In the genomic region with DNA sequence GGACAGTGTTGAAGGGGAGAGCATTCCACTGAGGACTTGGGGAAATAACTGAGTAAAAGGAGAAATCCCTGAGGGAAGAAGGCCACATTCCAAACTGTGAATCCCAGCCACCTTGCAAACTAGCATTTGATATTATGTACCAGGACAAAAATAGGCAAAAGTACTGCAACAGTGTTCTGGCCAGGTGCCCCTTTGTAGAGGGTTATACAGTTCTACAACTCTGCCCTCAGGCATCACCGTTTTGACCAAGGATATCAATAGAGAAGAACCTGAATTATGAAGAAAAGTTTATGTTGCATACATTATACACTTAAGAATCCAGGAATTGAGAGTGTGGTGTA, we compare ENCODE assay signal across 2 cellular contexts.
TF ChIP-seq lines count a peak whose summit lies in the region.

No MANE protein-coding gene starts in this region.

TF ChIP-seq in IMR-90, 13 proteins besides CTCF, POLR2A, EP300 and RAD21:
- no peak for TF ChIP-seq NFE2L2 (IDR thresholded peaks at IDR 0.05; ENCODE audit: low read depth, low read length)
- TF ChIP-seq, protein P1, sequence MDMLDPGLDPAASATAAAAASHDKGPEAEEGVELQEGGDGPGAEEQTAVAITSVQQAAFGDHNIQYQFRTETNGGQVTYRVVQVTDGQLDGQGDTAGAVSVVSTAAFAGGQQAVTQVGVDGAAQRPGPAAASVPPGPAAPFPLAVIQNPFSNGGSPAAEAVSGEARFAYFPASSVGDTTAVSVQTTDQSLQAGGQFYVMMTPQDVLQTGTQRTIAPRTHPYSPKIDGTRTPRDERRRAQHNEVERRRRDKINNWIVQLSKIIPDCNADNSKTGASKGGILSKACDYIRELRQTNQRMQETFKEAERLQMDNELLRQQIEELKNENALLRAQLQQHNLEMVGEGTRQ (IDR thresholded peaks at IDR 0.05; ENCODE audit: low read depth, low read length) = no peak
- TF ChIP-seq CEBPB (IDR thresholded peaks at IDR 0.05; ENCODE audit: low read depth, low read length) = no peak
- no peak for TF ChIP-seq SMC3 (IDR thresholded peaks at IDR 0.05; ENCODE audit: low read depth, low read length)
- no peak for TF ChIP-seq RCOR1 (IDR thresholded peaks at IDR 0.05; ENCODE audit: insufficient replicate concordance, low read length)
- no peak for TF ChIP-seq BHLHE40 (IDR thresholded peaks at IDR 0.05; ENCODE audit: low read depth, low read length)
- no peak for TF ChIP-seq MXI1 (IDR thresholded peaks at IDR 0.05; ENCODE audit: borderline replicate concordance, low read depth, low read length)

TF ChIP-seq in H1, 55 proteins besides CTCF, POLR2A, EP300 and RAD21:
- TF ChIP-seq SUZ12 (IDR thresholded peaks at IDR 0.05; ENCODE audit: low read length) = no peak
- TF ChIP-seq FOSL1 (IDR thresholded peaks at IDR 0.05; ENCODE audit: insufficient read depth, low read depth, low read length) = no peak
- TF ChIP-seq SRF (IDR thresholded peaks at IDR 0.05; ENCODE audit: low read depth, low read length) = no peak
- no peak for TF ChIP-seq GABPA (IDR thresholded peaks at IDR 0.05; ENCODE audit: borderline replicate concordance, insufficient read depth, low read length)
- no peak for TF ChIP-seq CTBP2 (IDR thresholded peaks at IDR 0.05; ENCODE audit: borderline replicate concordance, insufficient read depth, insufficient read length, low read length)
- TF ChIP-seq, protein P2, sequence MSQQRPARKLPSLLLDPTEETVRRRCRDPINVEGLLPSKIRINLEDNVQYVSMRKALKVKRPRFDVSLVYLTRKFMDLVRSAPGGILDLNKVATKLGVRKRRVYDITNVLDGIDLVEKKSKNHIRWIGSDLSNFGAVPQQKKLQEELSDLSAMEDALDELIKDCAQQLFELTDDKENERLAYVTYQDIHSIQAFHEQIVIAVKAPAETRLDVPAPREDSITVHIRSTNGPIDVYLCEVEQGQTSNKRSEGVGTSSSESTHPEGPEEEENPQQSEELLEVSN (IDR thresholded peaks at IDR 0.05) = no peak
- TF ChIP-seq TBP (IDR thresholded peaks at IDR 0.05; ENCODE audit: low read depth, low read length) = no peak
- no peak for TF ChIP-seq NRF1 (IDR thresholded peaks at IDR 0.05; ENCODE audit: low read depth, low read length)
- TF ChIP-seq, protein P3, sequence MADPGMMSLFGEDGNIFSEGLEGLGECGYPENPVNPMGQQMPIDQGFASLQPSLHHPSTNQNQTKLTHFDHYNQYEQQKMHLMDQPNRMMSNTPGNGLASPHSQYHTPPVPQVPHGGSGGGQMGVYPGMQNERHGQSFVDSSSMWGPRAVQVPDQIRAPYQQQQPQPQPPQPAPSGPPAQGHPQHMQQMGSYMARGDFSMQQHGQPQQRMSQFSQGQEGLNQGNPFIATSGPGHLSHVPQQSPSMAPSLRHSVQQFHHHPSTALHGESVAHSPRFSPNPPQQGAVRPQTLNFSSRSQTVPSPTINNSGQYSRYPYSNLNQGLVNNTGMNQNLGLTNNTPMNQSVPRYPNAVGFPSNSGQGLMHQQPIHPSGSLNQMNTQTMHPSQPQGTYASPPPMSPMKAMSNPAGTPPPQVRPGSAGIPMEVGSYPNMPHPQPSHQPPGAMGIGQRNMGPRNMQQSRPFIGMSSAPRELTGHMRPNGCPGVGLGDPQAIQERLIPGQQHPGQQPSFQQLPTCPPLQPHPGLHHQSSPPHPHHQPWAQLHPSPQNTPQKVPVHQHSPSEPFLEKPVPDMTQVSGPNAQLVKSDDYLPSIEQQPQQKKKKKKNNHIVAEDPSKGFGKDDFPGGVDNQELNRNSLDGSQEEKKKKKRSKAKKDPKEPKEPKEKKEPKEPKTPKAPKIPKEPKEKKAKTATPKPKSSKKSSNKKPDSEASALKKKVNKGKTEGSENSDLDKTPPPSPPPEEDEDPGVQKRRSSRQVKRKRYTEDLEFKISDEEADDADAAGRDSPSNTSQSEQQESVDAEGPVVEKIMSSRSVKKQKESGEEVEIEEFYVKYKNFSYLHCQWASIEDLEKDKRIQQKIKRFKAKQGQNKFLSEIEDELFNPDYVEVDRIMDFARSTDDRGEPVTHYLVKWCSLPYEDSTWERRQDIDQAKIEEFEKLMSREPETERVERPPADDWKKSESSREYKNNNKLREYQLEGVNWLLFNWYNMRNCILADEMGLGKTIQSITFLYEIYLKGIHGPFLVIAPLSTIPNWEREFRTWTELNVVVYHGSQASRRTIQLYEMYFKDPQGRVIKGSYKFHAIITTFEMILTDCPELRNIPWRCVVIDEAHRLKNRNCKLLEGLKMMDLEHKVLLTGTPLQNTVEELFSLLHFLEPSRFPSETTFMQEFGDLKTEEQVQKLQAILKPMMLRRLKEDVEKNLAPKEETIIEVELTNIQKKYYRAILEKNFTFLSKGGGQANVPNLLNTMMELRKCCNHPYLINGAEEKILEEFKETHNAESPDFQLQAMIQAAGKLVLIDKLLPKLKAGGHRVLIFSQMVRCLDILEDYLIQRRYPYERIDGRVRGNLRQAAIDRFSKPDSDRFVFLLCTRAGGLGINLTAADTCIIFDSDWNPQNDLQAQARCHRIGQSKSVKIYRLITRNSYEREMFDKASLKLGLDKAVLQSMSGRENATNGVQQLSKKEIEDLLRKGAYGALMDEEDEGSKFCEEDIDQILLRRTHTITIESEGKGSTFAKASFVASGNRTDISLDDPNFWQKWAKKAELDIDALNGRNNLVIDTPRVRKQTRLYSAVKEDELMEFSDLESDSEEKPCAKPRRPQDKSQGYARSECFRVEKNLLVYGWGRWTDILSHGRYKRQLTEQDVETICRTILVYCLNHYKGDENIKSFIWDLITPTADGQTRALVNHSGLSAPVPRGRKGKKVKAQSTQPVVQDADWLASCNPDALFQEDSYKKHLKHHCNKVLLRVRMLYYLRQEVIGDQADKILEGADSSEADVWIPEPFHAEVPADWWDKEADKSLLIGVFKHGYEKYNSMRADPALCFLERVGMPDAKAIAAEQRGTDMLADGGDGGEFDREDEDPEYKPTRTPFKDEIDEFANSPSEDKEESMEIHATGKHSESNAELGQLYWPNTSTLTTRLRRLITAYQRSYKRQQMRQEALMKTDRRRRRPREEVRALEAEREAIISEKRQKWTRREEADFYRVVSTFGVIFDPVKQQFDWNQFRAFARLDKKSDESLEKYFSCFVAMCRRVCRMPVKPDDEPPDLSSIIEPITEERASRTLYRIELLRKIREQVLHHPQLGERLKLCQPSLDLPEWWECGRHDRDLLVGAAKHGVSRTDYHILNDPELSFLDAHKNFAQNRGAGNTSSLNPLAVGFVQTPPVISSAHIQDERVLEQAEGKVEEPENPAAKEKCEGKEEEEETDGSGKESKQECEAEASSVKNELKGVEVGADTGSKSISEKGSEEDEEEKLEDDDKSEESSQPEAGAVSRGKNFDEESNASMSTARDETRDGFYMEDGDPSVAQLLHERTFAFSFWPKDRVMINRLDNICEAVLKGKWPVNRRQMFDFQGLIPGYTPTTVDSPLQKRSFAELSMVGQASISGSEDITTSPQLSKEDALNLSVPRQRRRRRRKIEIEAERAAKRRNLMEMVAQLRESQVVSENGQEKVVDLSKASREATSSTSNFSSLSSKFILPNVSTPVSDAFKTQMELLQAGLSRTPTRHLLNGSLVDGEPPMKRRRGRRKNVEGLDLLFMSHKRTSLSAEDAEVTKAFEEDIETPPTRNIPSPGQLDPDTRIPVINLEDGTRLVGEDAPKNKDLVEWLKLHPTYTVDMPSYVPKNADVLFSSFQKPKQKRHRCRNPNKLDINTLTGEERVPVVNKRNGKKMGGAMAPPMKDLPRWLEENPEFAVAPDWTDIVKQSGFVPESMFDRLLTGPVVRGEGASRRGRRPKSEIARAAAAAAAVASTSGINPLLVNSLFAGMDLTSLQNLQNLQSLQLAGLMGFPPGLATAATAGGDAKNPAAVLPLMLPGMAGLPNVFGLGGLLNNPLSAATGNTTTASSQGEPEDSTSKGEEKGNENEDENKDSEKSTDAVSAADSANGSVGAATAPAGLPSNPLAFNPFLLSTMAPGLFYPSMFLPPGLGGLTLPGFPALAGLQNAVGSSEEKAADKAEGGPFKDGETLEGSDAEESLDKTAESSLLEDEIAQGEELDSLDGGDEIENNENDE (IDR thresholded peaks at IDR 0.05; ENCODE audit: insufficient replicate concordance, low read length) = no peak
- no peak for TF ChIP-seq KDM4A (IDR thresholded peaks at IDR 0.05; ENCODE audit: low read depth, low read length, severe bottlenecking)
- TF ChIP-seq, protein P4, sequence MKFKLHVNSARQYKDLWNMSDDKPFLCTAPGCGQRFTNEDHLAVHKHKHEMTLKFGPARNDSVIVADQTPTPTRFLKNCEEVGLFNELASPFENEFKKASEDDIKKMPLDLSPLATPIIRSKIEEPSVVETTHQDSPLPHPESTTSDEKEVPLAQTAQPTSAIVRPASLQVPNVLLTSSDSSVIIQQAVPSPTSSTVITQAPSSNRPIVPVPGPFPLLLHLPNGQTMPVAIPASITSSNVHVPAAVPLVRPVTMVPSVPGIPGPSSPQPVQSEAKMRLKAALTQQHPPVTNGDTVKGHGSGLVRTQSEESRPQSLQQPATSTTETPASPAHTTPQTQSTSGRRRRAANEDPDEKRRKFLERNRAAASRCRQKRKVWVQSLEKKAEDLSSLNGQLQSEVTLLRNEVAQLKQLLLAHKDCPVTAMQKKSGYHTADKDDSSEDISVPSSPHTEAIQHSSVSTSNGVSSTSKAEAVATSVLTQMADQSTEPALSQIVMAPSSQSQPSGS (IDR thresholded peaks at IDR 0.05; ENCODE audit: low read length) = no peak
- no peak for TF ChIP-seq SP2 (IDR thresholded peaks at IDR 0.05; ENCODE audit: low read length)
